Comparison of ENCODE assay signal across 3 cellular contexts in the genomic region with DNA sequence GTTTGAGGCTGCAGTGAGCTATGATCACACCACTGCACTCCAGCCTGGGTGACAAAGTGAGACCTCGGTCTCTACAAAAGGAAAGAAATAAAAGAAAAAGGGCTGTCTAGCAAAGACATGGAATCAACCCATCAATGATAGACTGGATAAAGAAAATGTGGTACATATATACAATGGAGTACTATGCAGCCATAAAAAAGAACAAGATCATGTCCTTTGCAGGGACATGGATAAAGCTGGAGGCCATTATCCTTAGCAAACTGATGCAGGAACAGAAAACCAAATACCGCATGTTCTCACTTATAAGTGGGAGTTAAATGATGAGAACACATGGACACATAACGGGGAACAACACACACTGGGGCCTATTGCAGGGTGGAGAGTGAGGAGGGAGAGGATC.
A peak's percentile ranks its signal among the peaks of the same experiment; 100 is the strongest.
TF ChIP-seq lines count a peak whose summit lies in the region.

No MANE protein-coding gene starts in this region.

TF ChIP-seq in HEK293, 187 proteins besides CTCF, POLR2A, EP300 and RAD21:
- TF ChIP-seq ZNF146 (tag by site-specific recombination; IDR thresholded peaks at IDR 0.05), result peak; percentile 95
- TF ChIP-seq, protein P1, sequence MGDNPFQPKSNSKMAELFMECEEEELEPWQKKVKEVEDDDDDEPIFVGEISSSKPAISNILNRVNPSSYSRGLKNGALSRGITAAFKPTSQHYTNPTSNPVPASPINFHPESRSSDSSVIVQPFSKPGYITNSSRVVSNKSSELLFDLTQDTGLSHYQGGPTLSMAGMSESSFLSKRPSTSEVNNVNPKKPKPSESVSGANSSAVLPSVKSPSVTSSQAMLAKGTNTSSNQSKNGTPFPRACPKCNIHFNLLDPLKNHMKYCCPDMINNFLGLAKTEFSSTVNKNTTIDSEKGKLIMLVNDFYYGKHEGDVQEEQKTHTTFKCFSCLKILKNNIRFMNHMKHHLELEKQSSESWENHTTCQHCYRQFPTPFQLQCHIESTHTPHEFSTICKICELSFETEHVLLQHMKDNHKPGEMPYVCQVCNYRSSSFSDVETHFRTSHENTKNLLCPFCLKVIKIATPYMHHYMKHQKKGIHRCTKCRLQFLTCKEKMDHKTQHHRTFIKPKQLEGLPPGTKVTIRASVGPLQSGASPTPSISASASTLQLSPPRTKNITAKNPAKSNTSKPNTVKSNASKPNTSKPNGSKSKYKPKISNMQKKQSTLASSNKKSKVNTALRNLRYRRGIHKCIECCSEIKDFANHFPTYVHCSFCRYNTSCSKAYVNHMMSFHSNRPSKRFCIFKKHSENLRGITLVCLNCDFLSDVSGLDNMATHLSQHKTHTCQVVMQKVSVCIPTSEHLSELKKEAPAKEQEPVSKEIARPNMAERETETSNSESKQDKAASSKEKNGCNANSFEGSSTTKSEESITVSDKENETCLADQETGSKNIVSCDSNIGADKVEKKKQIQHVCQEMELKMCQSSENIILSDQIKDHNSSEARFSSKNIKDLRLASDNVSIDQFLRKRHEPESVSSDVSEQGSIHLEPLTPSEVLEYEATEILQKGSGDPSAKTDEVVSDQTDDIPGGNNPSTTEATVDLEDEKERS (tag by site-specific recombination; IDR thresholded peaks at IDR 0.05), result 0 out of 2 replicates have a peak, but pooled peaks have one; percentile 61

TF ChIP-seq in SK-N-SH treated with all-trans-retinoic acid at 6 μM for 48 hours, 23 proteins besides CTCF, POLR2A, EP300 and RAD21:
- 0 out of 2 replicates have a peak, but pooled peaks have one; percentile 53 for TF ChIP-seq ZNF8 (CRISPR knock-in tag; IDR thresholded peaks at IDR 0.05)
TF ChIP-seq in SK-N-SH treated with all-trans-retinoic acid at 6 μM for 48 hours: peak in this region for 1; not testable (repeated sequence) for 22.

TF ChIP-seq in K562, 482 proteins besides CTCF, POLR2A, EP300 and RAD21:
- TF ChIP-seq ZNF146 (CRISPR knock-in tag; IDR thresholded peaks at IDR 0.05; ENCODE audit: unreplicated experiment), result peak; percentile 63
